Comparison of ENCODE assay signal across 1 cellular context in the genomic region with DNA sequence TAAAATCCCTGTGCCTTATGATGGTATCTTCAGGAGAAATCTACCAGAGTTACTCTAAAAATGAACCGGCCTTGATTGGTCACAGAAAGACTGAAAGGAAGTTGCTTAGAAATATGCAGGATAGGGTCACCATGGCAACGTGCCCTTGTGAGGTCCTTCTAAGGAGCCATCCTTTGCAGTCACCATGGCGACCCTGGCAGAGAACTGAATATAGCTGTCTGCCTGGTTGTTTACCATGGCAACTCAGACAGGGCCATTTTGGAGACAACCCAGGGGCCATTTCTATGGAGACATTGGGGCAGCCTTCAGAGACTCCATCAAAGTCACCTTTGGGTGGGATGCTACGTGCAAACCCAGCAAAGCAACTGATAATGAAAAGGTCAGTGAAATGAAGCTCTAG.
TF ChIP-seq lines count a peak whose summit lies in the region.

No MANE protein-coding gene starts in this region.

TF ChIP-seq in HEK293T, 16 proteins besides CTCF, POLR2A, EP300 and RAD21 (continued from another document):
- no peak for TF ChIP-seq TARDBP (IDR thresholded peaks at IDR 0.05)
